ENCODE assay signal across 8 cellular contexts in genomic region chr5:52709171-52709925, GRCh38.
DNase-seq lines count a peak whose midpoint lies in the region; ATAC-seq and TF ChIP-seq lines count a peak whose summit lies in the region.

No MANE protein-coding gene starts in this region.

- peaks cover 5% of the 10 kb centered on the region for H3K36me3 Mint-ChIP-seq in T-helper 2 cell treated with Interferon-gamma antibody and Interleukin-4, amounts not matched to agents 5 μg/mL and 100 μg/mL, for 36 hours (ENCODE audit: low read depth)

- CTCF ChIA-PET in HEK293T (lab: Yijun Ruan, JAX): no interaction called here

- H3K4me3 Mint-ChIP-seq in T-helper 2 cell treated with Interferon-gamma antibody and Interleukin-4, amounts not matched to agents 5 μg/mL and 100 μg/mL, for 36 hours: peak overlapping the region; percentile 64

- H3K9me3 Mint-ChIP-seq in T-helper 2 cell treated with Interferon-gamma antibody and Interleukin-4, amounts not matched to agents 5 μg/mL and 100 μg/mL, for 36 hours: peaks cover 11% of the 10 kb centered on the region

- H3K4me1 Mint-ChIP-seq in T-helper 2 cell treated with Interferon-gamma antibody and Interleukin-4, amounts not matched to agents 5 μg/mL and 100 μg/mL, for 36 hours (ENCODE audit: low read depth): peaks cover 57% of the 10 kb centered on the region

- ATAC-seq in GM18511 (IDR thresholded peaks at IDR 0.05; ENCODE audit: unreplicated experiment) (peak; percentile 79), HG02642 (IDR thresholded peaks at IDR 0.05; ENCODE audit: poor library complexity, unreplicated experiment) (peak; percentile 72)

- H3K27ac Mint-ChIP-seq in T-helper 2 cell treated with Interferon-gamma antibody and Interleukin-4, amounts not matched to agents 5 μg/mL and 100 μg/mL, for 36 hours: peak overlapping the region; percentile 65

- H3K27me3 Mint-ChIP-seq in T-helper 2 cell treated with Interferon-gamma antibody and Interleukin-4, amounts not matched to agents 5 μg/mL and 100 μg/mL, for 36 hours (ENCODE audit: low read depth): peaks cover 6% of the 10 kb centered on the region

- peak; percentile 52 for DNase-seq in T-helper 2 cell treated with Interferon-gamma antibody and Interleukin-4, amounts not matched to agents 5 μg/mL and 100 μg/mL, for 36 hours (ENCODE audit: low spot score)
- peak; percentile 73 to 92 for DNase-seq in lung microvascular endothelial cell (ENCODE audit: low read depth in 2 of 2)
- no peak for DNase-seq in erythroblast (lab: John Stamatoyannopoulos, UW)
- no peak for DNase-seq in SIG-M5 (lab: John Stamatoyannopoulos, UW)
- DNase-seq in HEK293T (ENCODE audit: extremely low spot score): no peak
- no peak for DNase-seq in T-helper 9 cell

- TF ChIP-seq POLR2A in erythroblast (IDR thresholded peaks at IDR 0.05; ENCODE audit: low read length): no peak

- POLR2A ChIA-PET in HEK293T (lab: Yijun Ruan, JAX): no interaction called here

TF ChIP-seq in HEK293T, 16 proteins besides CTCF, POLR2A, EP300 and RAD21:
- TF ChIP-seq ELF4 (IDR thresholded peaks at IDR 0.05) (no peak), TARDBP (IDR thresholded peaks at IDR 0.05) (no peak), FOXK2 (IDR thresholded peaks at IDR 0.05) (no peak)

Comparison
In these comparisons a context has a peak if more than half of its experiments do, and no peak if none do; other contexts are left out.
1. DNase-seq: peak in T-helper 2 cell treated with Interferon-gamma antibody and Interleukin-4, amounts not matched to agents 5 μg/mL and 100 μg/mL, for 36 hours (single experiment) and lung microvascular endothelial cell (2 of 2); none in erythroblast (0 of 2), SIG-M5 (single experiment), HEK293T (single experiment) and T-helper 9 cell (single experiment).